20 cellular contexts compared by ENCODE assay signal in genomic region chr7:3198316-3198715, GRCh38.
DNase-seq lines count a peak whose midpoint lies in the region; ATAC-seq, FAIRE-seq and TF ChIP-seq lines count a peak whose summit lies in the region.
"Had no signal": no experiment of that assay in that cellular context is flagged by ENCODE, and none has a peak within 500 bp of the region (broad histone marks: within the 10 kb centered on the region; RNA-seq: fewer than 3 reads in every experiment).

No MANE protein-coding gene starts in this region.

- H4K20me1 ChIP-seq in HepG2 (ENCODE audit: insufficient read depth, low read length): no peaks in the 10 kb centered on the region
- H4K20me1 ChIP-seq in K562 (replicated peaks; ENCODE audit: control insufficient read depth, insufficient read depth, low read length): no peaks in the 10 kb centered on the region; the same call in 1 of the 2 replicates

- intact Hi-C loops in HepG2 (cut with micrococcal nuclease; ENCODE audit: unreplicated experiment) (no loop called here), right lobe of liver (cut with DNase I) (no loop called here), K562 (cut with micrococcal nuclease) (no loop called here)

- H3K9me1 ChIP-seq in K562 (ENCODE audit: control insufficient read depth, insufficient read depth, low read length): no peaks in the 10 kb centered on the region

- no peaks in the 10 kb centered on the region for H3K27me3 ChIP-seq in HepG2 (ENCODE audit: control insufficient read depth in 1 of 2, insufficient read depth in 2 of 2, low read length in 2 of 2)
- H3K27me3 ChIP-seq in right lobe of liver: no peaks in the 10 kb centered on the region
- peaks cover 2 to 17% of the 10 kb centered on the region in 2 experiments; a peak in 3 of 5 replicates for H3K27me3 ChIP-seq in K562 (ENCODE audit: control insufficient read depth in 2 of 2, insufficient read depth in 2 of 2, low read length in 2 of 2)

- ATAC-seq in HepG2 (no peak), right lobe of liver (no peak), K562 (no peak)

- H3K27me3 Mint-ChIP-seq in nephron (ENCODE audit: low read depth): peaks cover 5% of the 10 kb centered on the region

- H3K27ac ChIP-seq in HepG2 (ENCODE audit: extremely low read length, insufficient read depth, low read length): no peak overlapping the region
- no peak overlapping the region for H3K27ac ChIP-seq in right lobe of liver
- H3K27ac ChIP-seq in K562 (ENCODE audit: extremely low read depth, low read depth, low read length): no peak overlapping the region

- TF ChIP-seq RAD21 in HepG2 (CRISPR knock-in tag; IDR thresholded peaks at IDR 0.05) (no peak), K562 (CRISPR knock-in tag; conservative IDR thresholded peaks at IDR 0.05 in 1 of 2, IDR thresholded peaks at IDR 0.05 in 1 of 2) (no peak)

- H3K4me3 Mint-ChIP-seq in nephron: no peak overlapping the region
- H3K4me3 Mint-ChIP-seq: CD4-positive, alpha-beta memory T cell; HFFc6 had no signal

- no peaks in the 10 kb centered on the region for H3K79me2 ChIP-seq in HepG2 (ENCODE audit: insufficient read depth, low read length)
- no peaks in the 10 kb centered on the region for H3K79me2 ChIP-seq in K562 (ENCODE audit: control insufficient read depth, insufficient read depth, low read length)

- H3K9me3 Mint-ChIP-seq in nephron: peaks cover 29% of the 10 kb centered on the region

- peaks cover 47% of the 10 kb centered on the region for H3K4me1 ChIP-seq in HepG2 (ENCODE audit: insufficient read depth, low read length)
- no peaks in the 10 kb centered on the region for H3K4me1 ChIP-seq in right lobe of liver
- H3K4me1 ChIP-seq in K562 (replicated peaks in 1 of 2; ENCODE audit: control insufficient read depth in 2 of 2, insufficient read depth in 2 of 2, low read length in 2 of 2): no peaks in the 10 kb centered on the region

- H3K9me3 ChIP-seq in HepG2 (ENCODE audit: low read length): no peaks in the 10 kb centered on the region
- no peaks in the 10 kb centered on the region for H3K9me3 ChIP-seq in right lobe of liver
- H3K9me3 ChIP-seq in K562 (replicated peaks; ENCODE audit: control insufficient read depth, insufficient read depth, low read depth, low read length): no peaks in the 10 kb centered on the region

- BruUV-seq in HepG2 (replicated peaks; lab: Mats Ljungman, UMichigan): no TSS peak
- BruUV-seq in K562 (replicated peaks; lab: Mats Ljungman, UMichigan): no TSS peak

- TF ChIP-seq POLR2A in HepG2 (IDR thresholded peaks at IDR 0.05; ENCODE audit: insufficient read depth in 1 of 2, low read depth in 2 of 2, low read length in 2 of 2) (no peak), right lobe of liver (IDR thresholded peaks at IDR 0.05) (no peak), K562 (conservative IDR thresholded peaks at IDR 0.05) (no peak)

- H3K36me3 Mint-ChIP-seq in nephron (ENCODE audit: low read depth): peaks cover 12% of the 10 kb centered on the region
- H3K36me3 Mint-ChIP-seq: CD4-positive, alpha-beta memory T cell had no signal

- H3K9ac ChIP-seq in HepG2 (ENCODE audit: insufficient read depth, low read depth, low read length) (no peak overlapping the region), K562 (ENCODE audit: insufficient read depth in 1 of 2, low read depth in 2 of 2, low read length in 2 of 2) (no peak overlapping the region)

- TF ChIP-seq CTCF in HepG2 (CRISPR knock-in tag; IDR thresholded peaks at IDR 0.05): no peak
- TF ChIP-seq CTCF in right lobe of liver (IDR thresholded peaks at IDR 0.05): no peak
- no peak for TF ChIP-seq CTCF in K562 (IDR thresholded peaks at IDR 0.05 in 2 of 3, conservative IDR thresholded peaks at IDR 0.05 in 1 of 3; ENCODE audit: insufficient read depth in 2 of 3, low read depth in 1 of 3, low read length in 3 of 3)
- no peak for TF ChIP-seq CTCF in nephron (IDR thresholded peaks at IDR 0.05; ENCODE audit: unreplicated experiment in 3 of 3)

- no peak for TF ChIP-seq EP300 in HepG2 (IDR thresholded peaks at IDR 0.05; ENCODE audit: low read depth in 2 of 2, low read length in 2 of 2)
- TF ChIP-seq EP300 in HepG2 (CRISPR knock-in tag; IDR thresholded peaks at IDR 0.05; ENCODE audit: borderline replicate concordance): no peak
- no peak for TF ChIP-seq EP300 in K562 (IDR thresholded peaks at IDR 0.05; ENCODE audit: low read length)

- POLR2A ChIA-PET in HepG2 (lab: Yijun Ruan, JAX) (no interaction called here), K562 (lab: Yijun Ruan, JAX) (no interaction called here)

- H3K36me3 ChIP-seq in HepG2 (replicated peaks in 1 of 2; ENCODE audit: control insufficient read depth in 1 of 2, insufficient read depth in 2 of 2, low read length in 2 of 2) (no peaks in the 10 kb centered on the region), right lobe of liver (no peaks in the 10 kb centered on the region), K562 (ENCODE audit: control insufficient read depth, insufficient read depth, low read length) (no peaks in the 10 kb centered on the region)
- H3K36me3 ChIP-seq: HAP-1 had no signal

- CTCF ChIA-PET in HepG2 (lab: Yijun Ruan, JAX; ENCODE audit: low intra/inter-chr PET ratio, low total read pairs) (no interaction called here), K562 (lab: Yijun Ruan, JAX; ENCODE audit: low intra/inter-chr PET ratio) (no interaction called here)

- H3K27ac Mint-ChIP-seq in nephron: peak overlapping the region; percentile 55 to 80 (median 75)
- H3K27ac Mint-ChIP-seq: HFFc6 had no signal

- H2AFZ ChIP-seq in HepG2 (ENCODE audit: low read length) (no peak overlapping the region), K562 (ENCODE audit: low read depth, low read length) (no peak overlapping the region)

- H3K4me2 ChIP-seq in HepG2 (ENCODE audit: low read depth, low read length) (no peak overlapping the region), K562 (ENCODE audit: insufficient read depth, low read length) (no peak overlapping the region)

- H3K4me3 ChIP-seq in HepG2 (replicated peaks in 1 of 3; ENCODE audit: insufficient read depth in 1 of 3, low read depth in 2 of 3, low read length in 3 of 3) (no peak overlapping the region), right lobe of liver (no peak overlapping the region), K562 (no peak overlapping the region)
- H3K4me3 ChIP-seq: HAP-1 had no signal

- peaks cover 7% of the 10 kb centered on the region for H3K4me1 Mint-ChIP-seq in nephron
- H3K4me1 Mint-ChIP-seq: CD4-positive, alpha-beta memory T cell had no signal

- in situ Hi-C loops in HepG2 (cut with HindIII; ENCODE audit: extremely low pct_ligation_motif_present, low pct_unique_long_range_greater_than_20kb): loop anchor here (5.0 kb wide), 1 partner anchor 311 kb away; no protein-coding TSS in a partner anchor
- in situ Hi-C loops in K562 (cut with MboI): no loop called here

- DNase-seq in HepG2 (ENCODE audit: low spot score): no peak
- no peak for DNase-seq in right lobe of liver
- DNase-seq in MV-4-11 (lab: John Stamatoyannopoulos, UW): peak; percentile 68
- no peak for DNase-seq in K562 (ENCODE audit: extremely low read depth in 1 of 4, low spot score in 3 of 4)
- no peak for DNase-seq in activated T-cell treated with anti-CD3 and anti-CD28 coated beads, Interleukin-2, amount 50 U/mL, for 48 hours
- no peak for DNase-seq in NOMO-1 treated with dmso at 0.1 percent for 144 hours (lab: John Stamatoyannopoulos, UW; ENCODE audit: unreplicated experiment)
- DNase-seq in mesenteric fat pad (ENCODE audit: low spot score): no peak
- DNase-seq: 8988T; C1 segment of cervical spinal cord; CD4-positive, alpha-beta memory T cell; COR-L47; DMS153; DND-41; GOT3; HFFc6 had no signal

- FAIRE-seq in HepG2 (lab: Jason Lieb, UNC) (no peak), K562 (lab: Jason Lieb, UNC) (no peak)
- FAIRE-seq: G401.6, GM12892, H54 had no signal

TF ChIP-seq in HepG2, 621 proteins besides CTCF, POLR2A, EP300 and RAD21:
- TF ChIP-seq MAFF (IDR thresholded peaks at IDR 0.05; ENCODE audit: low read depth, low read length) (peak; percentile 40; the same call in 1 of the 2 replicates), ZNF557 (CRISPR knock-in tag; IDR thresholded peaks at IDR 0.05) (no peak), MAFK (conservative IDR thresholded peaks at IDR 0.05 in 1 of 2, IDR thresholded peaks at IDR 0.05 in 1 of 2; ENCODE audit: low read length in 2 of 2) (peak; percentile 35 to 66; a peak in 3 of 4 replicates)

TF ChIP-seq in K562, 482 proteins besides CTCF, POLR2A, EP300 and RAD21:
- TF ChIP-seq ZNF143 (CRISPR knock-in tag; IDR thresholded peaks at IDR 0.05) (no peak), ZNF740 (CRISPR knock-in tag; IDR thresholded peaks at IDR 0.05) (no peak), ZNF740 (tag; IDR thresholded peaks at IDR 0.05) (no peak), POLR3A (IDR thresholded peaks at IDR 0.05; ENCODE audit: borderline replicate concordance, extremely low read depth, insufficient read depth, insufficient read length) (no peak), ZNF316 (IDR thresholded peaks at IDR 0.05) (0 out of 2 replicates have a peak, but pooled peaks have one; percentile 53), SP1 (CRISPR knock-in tag; IDR thresholded peaks at IDR 0.05) (no peak)

Comparison
In these comparisons a context has a peak if more than half of its experiments do, and no peak if none do; other contexts are left out.
1. Of the 241 proteins assayed by ChIP-seq in both HepG2 and K562: peak only in HepG2: MAFF and MAFK; only in K562: none; in both: none; in neither: 239.